ENCODE assay signal across 8 cellular contexts in the genomic region with DNA sequence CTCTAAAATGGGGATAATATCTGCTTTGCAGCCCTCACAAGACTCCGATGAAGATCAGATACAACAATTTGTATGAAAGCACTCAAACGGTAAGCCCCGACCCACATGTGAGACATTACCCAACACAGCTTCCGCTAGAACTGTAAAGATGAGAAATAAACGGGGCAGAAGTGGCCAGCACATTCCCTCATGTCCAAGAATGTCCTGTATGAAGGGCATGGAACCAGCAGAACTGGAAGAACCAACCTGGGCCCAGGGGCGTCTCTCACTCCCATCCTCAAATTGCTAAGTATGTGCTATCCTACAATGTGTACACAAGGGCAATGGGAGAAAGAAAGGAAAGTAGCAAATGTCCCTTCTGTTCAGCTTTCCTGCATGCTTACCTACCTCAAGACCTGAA. TPM values are rescaled to one million over a fixed set of nuclear protein-coding genes. Genes with fewer than 3 reads are reported as not detected.
"Had no signal": no experiment of that assay in that cellular context is flagged by ENCODE, and none has a peak within 500 bp of the region (broad histone marks: within the 10 kb centered on the region; RNA-seq: fewer than 3 reads in every experiment).

No MANE protein-coding gene starts in this region.

- H3K4me3 ChIP-seq: GM23338 had no signal

- H3K4me3 Mint-ChIP-seq: GM23338, H9, IgD-negative memory B cell had no signal

- DNase-seq: H9, HCEC 1CT, KBM-7 had no signal

- H3K27ac Mint-ChIP-seq: GM23338, H9, IgD-negative memory B cell had no signal

- ATAC-seq: GM23338, HepG2 had no signal

- H3K27ac ChIP-seq: HL-60 had no signal

- H3K4me2 ChIP-seq: GM23338 had no signal

- H3K9me3 Mint-ChIP-seq: GM23338, H9 had no signal

- H3K27me3 Mint-ChIP-seq: IgD-negative memory B cell had no signal

- H2AFZ ChIP-seq: GM23338 had no signal

RNA-seq across cellular contexts. Expression of gene CCDC125, which starts 33.0 kb away (rescaled TPM):
- total RNA-seq: H1 had no signal
